In the genomic region with DNA sequence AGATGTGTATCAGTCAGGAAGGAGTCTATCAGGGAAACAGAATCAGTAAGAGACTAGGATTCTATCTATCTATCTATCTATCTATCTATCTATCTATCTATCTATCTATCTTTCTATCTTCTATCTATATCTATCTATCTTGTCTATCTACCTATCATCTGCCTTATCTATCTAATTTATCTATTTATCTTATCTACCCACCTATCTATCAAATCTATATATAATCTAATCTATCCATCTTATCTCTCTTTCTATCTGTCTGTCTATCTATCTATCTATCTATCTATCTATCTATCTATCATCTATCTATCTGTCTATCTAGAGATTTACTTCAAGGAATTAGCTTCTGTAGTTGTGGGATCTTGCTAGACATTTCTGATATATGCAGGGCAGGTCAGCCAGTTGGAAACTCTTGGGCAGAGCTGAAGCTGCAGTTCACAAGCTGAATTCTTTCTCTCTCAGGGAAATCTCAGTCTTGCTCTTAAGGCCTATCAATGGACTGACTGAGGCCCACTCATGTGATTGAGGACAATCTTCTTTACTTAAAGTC, we compare ENCODE assay signal across 18 cellular contexts.
DNase-seq lines count a peak whose midpoint lies in the region; ATAC-seq and TF ChIP-seq lines count a peak whose summit lies in the region.
"Had no signal": no experiment of that assay in that cellular context is flagged by ENCODE, and none has a peak within 500 bp of the region (broad histone marks: within the 10 kb centered on the region; RNA-seq: fewer than 3 reads in every experiment).

No MANE protein-coding gene starts in this region.

- no peak overlapping the region for H4K8ac ChIP-seq in trophoblast cell (ENCODE audit: low read depth, low read length)

- DNase-seq in T-helper 1 cell (no peak), erythroblast (lab: John Stamatoyannopoulos, UW) (peak; percentile 10 to 11), trophoblast cell (peak; percentile 23 to 73), hepatic stellate cell (ENCODE audit: low spot score) (no peak)
- DNase-seq in activated CD4-positive, alpha-beta T cell treated with anti-CD3 and anti-CD28 coated beads for 36 hours, result no peak
- DNase-seq: CD4-positive, alpha-beta memory T cell; DMS153; DMS79; GF-D8; H7 had no signal

- H3K18ac ChIP-seq in trophoblast cell (ENCODE audit: low read length), result no peak overlapping the region

- H3K4me1 Mint-ChIP-seq in T-helper 1 cell treated with Interleukin-12 subunit alpha and Interleukin-12 subunit beta and Interleukin-4 antibody, amounts not matched to agents 30 μg/mL and 1 μg/mL, for 36 hours (ENCODE audit: low read depth), result peaks cover 52% of the 10 kb centered on the region
- H3K4me1 Mint-ChIP-seq in activated CD4-positive, alpha-beta T cell treated with anti-CD3 and anti-CD28 coated beads for 36 hours, result peaks cover 19% of the 10 kb centered on the region
- H3K4me1 Mint-ChIP-seq: GM23338 had no signal

- H3K9me3 ChIP-seq in HEK293 (ENCODE audit: control insufficient read depth, insufficient read depth, low read depth, low read length), result no peaks in the 10 kb centered on the region
- H3K9me3 ChIP-seq in trophoblast cell (ENCODE audit: insufficient read depth, low read depth, low read length), result no peaks in the 10 kb centered on the region
- H3K9me3 ChIP-seq: A549, BLaER1 had no signal

- H3K27ac ChIP-seq in HEK293 (ENCODE audit: extremely low read depth, low read depth, low read length) (no peak overlapping the region), trophoblast cell (ENCODE audit: low read depth, low read length) (no peak overlapping the region)
- H3K27ac ChIP-seq: 22Rv1, A549, BLaER1 had no signal

- no peak overlapping the region for H3K23ac ChIP-seq in trophoblast cell (ENCODE audit: low read length)

- no peak for ATAC-seq in activated CD4-positive, alpha-beta T cell treated with anti-CD3 and anti-CD28 coated beads for 36 hours
- ATAC-seq: A549, GM23338, HCT116 had no signal

- no peak overlapping the region for H3K9ac ChIP-seq in trophoblast cell (ENCODE audit: low read length)
- H3K9ac ChIP-seq: BLaER1 had no signal

- H3K27me3 ChIP-seq in trophoblast cell (ENCODE audit: insufficient read depth, low read length), result no peaks in the 10 kb centered on the region
- H3K27me3 ChIP-seq: BLaER1 had no signal

- H3K4me3 Mint-ChIP-seq in T-helper 1 cell treated with Interleukin-12 subunit alpha and Interleukin-12 subunit beta and Interleukin-4 antibody, amounts not matched to agents 30 μg/mL and 1 μg/mL, for 36 hours, result no peak overlapping the region
- no peak overlapping the region for H3K4me3 Mint-ChIP-seq in activated CD4-positive, alpha-beta T cell treated with anti-CD3 and anti-CD28 coated beads for 36 hours
- H3K4me3 Mint-ChIP-seq: CD14-positive monocyte; CD4-positive, alpha-beta memory T cell; GM23338 had no signal

- H3K4me1 ChIP-seq in HEK293 (ENCODE audit: control insufficient read depth, insufficient read depth, low read length) (peaks cover 2% of the 10 kb centered on the region; the same call in 1 of the 2 replicates), trophoblast cell (ENCODE audit: control insufficient read depth in 1 of 2, insufficient read depth in 2 of 2, low read length in 2 of 2) (peaks cover 10 to 13% of the 10 kb centered on the region in 2 experiments)
- H3K4me1 ChIP-seq: BLaER1 had no signal

- H3K27ac Mint-ChIP-seq in T-helper 1 cell treated with Interleukin-12 subunit alpha and Interleukin-12 subunit beta and Interleukin-4 antibody, amounts not matched to agents 30 μg/mL and 1 μg/mL, for 36 hours, result peak overlapping the region; percentile 7
- no peak overlapping the region for H3K27ac Mint-ChIP-seq in activated CD4-positive, alpha-beta T cell treated with anti-CD3 and anti-CD28 coated beads for 36 hours
- H3K27ac Mint-ChIP-seq: CD14-positive monocyte, GM23338 had no signal

- CTCF ChIA-PET in HEK293 (lab: Yijun Ruan, JAX), result no interaction called here
- CTCF ChIA-PET in activated CD4-positive, alpha-beta T cell treated with anti-CD3 and anti-CD28 coated beads for 36 hours (lab: Charles Lee), result interaction anchor here (1.6 kb wide), 1 partner anchor 25 kb away, joined by 3 read pairs; no protein-coding TSS in a partner anchor

- no peak overlapping the region for H2BK120ac ChIP-seq in trophoblast cell (ENCODE audit: insufficient read depth, low read length, poor library complexity)

- intact Hi-C loops in activated CD4-positive, alpha-beta T cell treated with anti-CD3 and anti-CD28 coated beads for 36 hours (cut with DNase I, micrococcal nuclease), result no loop called here

- no peak for TF ChIP-seq POLR2A in erythroblast (IDR thresholded peaks at IDR 0.05; ENCODE audit: low read length)

- no peak for TF ChIP-seq CTCF in HEK293 (tag by site-specific recombination; IDR thresholded peaks at IDR 0.05)

- no peak overlapping the region for H3K4ac ChIP-seq in trophoblast cell (ENCODE audit: low read depth, low read length)

- H3K4me2 ChIP-seq in trophoblast cell (ENCODE audit: low read length), result no peak overlapping the region
- H3K4me2 ChIP-seq: A549, BLaER1, GM23338 had no signal

- H3K27me3 Mint-ChIP-seq in T-helper 1 cell treated with Interleukin-12 subunit alpha and Interleukin-12 subunit beta and Interleukin-4 antibody, amounts not matched to agents 30 μg/mL and 1 μg/mL, for 36 hours (ENCODE audit: low read depth), result no peaks in the 10 kb centered on the region
- H3K27me3 Mint-ChIP-seq in activated CD4-positive, alpha-beta T cell treated with anti-CD3 and anti-CD28 coated beads for 36 hours, result no peaks in the 10 kb centered on the region

- H2AK5ac ChIP-seq in trophoblast cell (ENCODE audit: low read length), result no peak overlapping the region

- POLR2A ChIA-PET in HEK293 (lab: Yijun Ruan, JAX), result no interaction called here
- POLR2A ChIA-PET in activated CD4-positive, alpha-beta T cell treated with anti-CD3 and anti-CD28 coated beads for 36 hours (lab: Charles Lee), result no interaction called here

- H3K36me3 ChIP-seq in HEK293 (ENCODE audit: control insufficient read depth in 2 of 2, insufficient read depth in 1 of 2, low read length in 2 of 2), result no peaks in the 10 kb centered on the region
- no peaks in the 10 kb centered on the region for H3K36me3 ChIP-seq in trophoblast cell (ENCODE audit: control insufficient read depth in 1 of 2, insufficient read depth in 2 of 2, low read length in 2 of 2)
- H3K36me3 ChIP-seq: BLaER1 had no signal

- H3K79me2 ChIP-seq in trophoblast cell (ENCODE audit: control insufficient read depth, insufficient read depth, low read length, poor library complexity), result no peaks in the 10 kb centered on the region

- peaks cover 8% of the 10 kb centered on the region for H3K36me3 Mint-ChIP-seq in T-helper 1 cell treated with Interleukin-12 subunit alpha and Interleukin-12 subunit beta and Interleukin-4 antibody, amounts not matched to agents 30 μg/mL and 1 μg/mL, for 36 hours (ENCODE audit: low read depth)
- H3K36me3 Mint-ChIP-seq in activated CD4-positive, alpha-beta T cell treated with anti-CD3 and anti-CD28 coated beads for 36 hours (ENCODE audit: low read depth), result no peaks in the 10 kb centered on the region
- H3K36me3 Mint-ChIP-seq: CD4-positive, alpha-beta memory T cell had no signal

- H4K91ac ChIP-seq in trophoblast cell (ENCODE audit: low read depth, low read length), result no peak overlapping the region

- no peak overlapping the region for H2AFZ ChIP-seq in trophoblast cell (ENCODE audit: insufficient read depth, low read length, poor library complexity)
- H2AFZ ChIP-seq: GM23338 had no signal

- H2BK12ac ChIP-seq in trophoblast cell (ENCODE audit: low read length), result no peak overlapping the region

- H3K4me3 ChIP-seq in HEK293 (ENCODE audit: low read depth, low read length) (no peak overlapping the region), trophoblast cell (ENCODE audit: low read depth, low read length) (no peak overlapping the region)
- H3K4me3 ChIP-seq: A549, BLaER1, GM23338 had no signal

- no peak overlapping the region for H4K12ac ChIP-seq in trophoblast cell (ENCODE audit: low read depth, low read length)

- H3K79me1 ChIP-seq in trophoblast cell (ENCODE audit: low read length), result no peaks in the 10 kb centered on the region

- peaks cover 5% of the 10 kb centered on the region for H3K9me3 Mint-ChIP-seq in T-helper 1 cell treated with Interleukin-12 subunit alpha and Interleukin-12 subunit beta and Interleukin-4 antibody, amounts not matched to agents 30 μg/mL and 1 μg/mL, for 36 hours
- H3K9me3 Mint-ChIP-seq in activated CD4-positive, alpha-beta T cell treated with anti-CD3 and anti-CD28 coated beads for 36 hours (ENCODE audit: low read depth), result no peaks in the 10 kb centered on the region
- H3K9me3 Mint-ChIP-seq: CD4-positive, alpha-beta memory T cell; GM23338 had no signal

- H3K14ac ChIP-seq in trophoblast cell (ENCODE audit: low read length), result no peak overlapping the region

- H2BK5ac ChIP-seq in trophoblast cell (ENCODE audit: low read depth, low read length, poor library complexity), result no peak overlapping the region

TF ChIP-seq in HEK293, 187 proteins besides CTCF, POLR2A, EP300 and RAD21:
- TF ChIP-seq, protein P1, sequence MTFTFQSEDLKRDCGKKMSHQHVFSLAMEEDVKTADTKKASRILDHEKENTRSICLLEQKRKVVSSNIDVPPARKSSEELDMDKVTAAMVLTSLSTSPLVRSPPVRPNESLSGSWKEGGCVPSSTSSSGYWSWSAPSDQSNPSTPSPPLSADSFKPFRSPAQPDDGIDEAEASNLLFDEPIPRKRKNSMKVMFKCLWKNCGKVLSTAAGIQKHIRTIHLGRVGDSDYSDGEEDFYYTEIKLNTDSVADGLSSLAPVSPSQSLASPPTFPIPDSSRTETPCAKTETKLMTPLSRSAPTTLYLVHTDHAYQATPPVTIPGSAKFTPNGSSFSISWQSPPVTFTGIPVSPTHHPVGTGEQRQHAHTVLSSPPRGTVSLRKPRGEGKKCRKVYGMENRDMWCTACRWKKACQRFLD (tag by site-specific recombination; IDR thresholded peaks at IDR 0.05), result no peak
- TF ChIP-seq ZNF621 (tag by site-specific recombination; IDR thresholded peaks at IDR 0.05), result no peak
- TF ChIP-seq ZNF366 (tag by site-specific recombination; conservative IDR thresholded peaks at IDR 0.05), result 0 out of 2 replicates have a peak, but pooled peaks have one; percentile 41
- TF ChIP-seq HOXC10 (CRISPR knock-in tag; IDR thresholded peaks at IDR 0.05), result no peak

Comparison
In these comparisons a context has a peak if more than half of its experiments do, and no peak if none do; other contexts are left out.
1. DNase-seq: peak in erythroblast (2 of 2) and trophoblast cell (2 of 2); none in T-helper 1 cell (0 of 5), hepatic stellate cell (single experiment) and activated CD4-positive, alpha-beta T cell treated with anti-CD3 and anti-CD28 coated beads for 36 hours (single experiment).